ENCODE assay signal across 8 cellular contexts in the genomic region with DNA sequence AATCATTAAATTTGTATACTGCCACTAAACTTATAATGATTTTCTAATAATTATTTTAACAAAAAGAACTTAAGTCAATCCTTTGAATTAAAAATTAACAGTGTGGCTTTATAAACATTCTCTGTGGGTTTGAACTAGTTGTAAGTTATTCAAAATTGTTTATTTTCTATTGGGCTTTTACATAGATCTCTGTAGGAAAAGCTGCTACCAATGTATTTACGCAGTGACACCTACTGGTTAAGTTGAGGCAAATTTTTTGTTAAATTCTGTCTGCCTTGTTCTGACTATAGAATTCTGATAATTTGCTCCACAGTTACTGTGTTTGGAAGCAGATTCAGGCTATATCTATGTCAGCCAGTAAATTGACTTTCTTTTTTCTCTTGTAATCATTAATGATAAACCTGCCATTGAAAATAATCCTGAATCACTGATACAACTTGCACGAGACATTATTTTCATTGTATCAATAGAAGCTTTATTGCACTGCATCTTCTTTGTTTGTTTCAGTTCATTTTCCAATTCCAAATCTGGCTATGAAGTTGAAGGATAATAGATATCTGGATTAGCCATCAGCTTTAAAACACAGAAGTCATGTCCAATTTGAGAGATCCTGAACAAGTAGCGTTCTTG.
DNase-seq lines count a peak whose midpoint lies in the region; ATAC-seq and TF ChIP-seq lines count a peak whose summit lies in the region.

No MANE protein-coding gene starts in this region.

- WGBS in spleen, 5 donors = 62 to 72% (median 66%) methylated on average over 3 of the region's 3 CpGs

- ATAC-seq in GM21360 (IDR thresholded peaks at IDR 0.05; ENCODE audit: unreplicated experiment) (no peak), GM21367 (IDR thresholded peaks at IDR 0.05; ENCODE audit: unreplicated experiment) (no peak)

- H3K27ac ChIP-seq in spleen = peak overlapping the region in 1 of 8 donors; percentile 51

- TF ChIP-seq CTCF in foreskin fibroblast (IDR thresholded peaks at IDR 0.05; ENCODE audit: low read depth, low read length) (peak; percentile 48), spleen (IDR thresholded peaks at IDR 0.05 in 8 of 11, conservative IDR thresholded peaks at IDR 0.05 in 3 of 11) (peak in 10 of 11 experiments; percentile 17 to 70 (median 61))

- intact Hi-C loops in spleen (cut with DNase I; ENCODE audit: low total_unique reads) = loop anchor here (5.0 to 10.0 kb wide), 2 partner anchors 64 to 117 kb away; a partner anchor contains a TSS

- DNase-seq in DMS53 treated with DMSO at 0.1 percent for 48 hours (lab: John Stamatoyannopoulos, UW; ENCODE audit: unreplicated experiment) (peak; percentile 52), HT1080 (ENCODE audit: low read depth) (peak; percentile 31), SK-N-DZ (ENCODE audit: low spot score) (peak; percentile 6), foreskin fibroblast (peak; percentile 32 to 68), spleen (no peak), D341Med (ENCODE audit: low spot score) (no peak)

- peaks cover 0 to 2% (median 0%) of the 10 kb centered on the region in 8 donors for H3K9me3 ChIP-seq in spleen

- peaks cover 15 to 43% (median 27%) of the 10 kb centered on the region in 6 donors for H3K4me1 ChIP-seq in spleen

- no peak for TF ChIP-seq POLR2A in spleen (IDR thresholded peaks at IDR 0.05)

- no peaks in the 10 kb centered on the region for H3K36me3 ChIP-seq in spleen

- H3K4me3 ChIP-seq in foreskin fibroblast (ENCODE audit: low read depth in 1 of 2, low read length in 2 of 2) (no peak overlapping the region), spleen (no peak overlapping the region)

- no peaks in the 10 kb centered on the region for H3K27me3 ChIP-seq in spleen (replicated peaks in 1 of 7)

Comparison
In these comparisons a context has a peak if more than half of its experiments do, and no peak if none do; other contexts are left out.
1. DNase-seq: peak in DMS53 treated with DMSO at 0.1 percent for 48 hours (single experiment), HT1080 (single experiment), SK-N-DZ (single experiment) and foreskin fibroblast (2 of 2); none in spleen (single experiment) and D341Med (single experiment).